ENCODE assay signal across 8 cellular contexts in genomic region chr12:27709932-27710591, GRCh38. TPM values are rescaled to one million over a fixed set of nuclear protein-coding genes. Genes with fewer than 3 reads are reported as not detected.
DNase-seq lines count a peak whose midpoint lies in the region; ATAC-seq, FAIRE-seq and TF ChIP-seq lines count a peak whose summit lies in the region.

No MANE protein-coding gene starts in this region.

- DNase-seq in CD4-positive, alpha-beta memory T cell, result no peak
- DNase-seq in RWPE1 (ENCODE audit: low spot score), result peak; percentile 3
- DNase-seq in H1 (ENCODE audit: low read depth in 1 of 2, low spot score in 2 of 2), result peak in 1 of 2 experiments; percentile 47
- DNase-seq in urothelium cell line (ENCODE audit: low spot score), result no peak
- DNase-seq in GM19240 (ENCODE audit: insufficient read length, low spot score), result no peak

- H3K36me3 ChIP-seq in CD4-positive, alpha-beta memory T cell (ENCODE audit: insufficient read depth, low read length), result peaks cover 3% of the 10 kb centered on the region
- peaks cover 0 to 6% (median 0%) of the 10 kb centered on the region in 4 experiments; a peak in 2 of 8 replicates for H3K36me3 ChIP-seq in H1 (ENCODE audit: control insufficient read depth in 2 of 4, insufficient read depth in 4 of 4, low read length in 3 of 4)

- peak overlapping the region; percentile 13 for H3K4ac ChIP-seq in H1 (replicated peaks; ENCODE audit: insufficient read length, low read depth, low read length)

- peaks cover 10 to 40% of the 10 kb centered on the region in 2 experiments; a peak in 3 of 4 replicates for H3K79me2 ChIP-seq in H1 (ENCODE audit: control insufficient read depth in 1 of 2, insufficient read depth in 2 of 2, low read length in 2 of 2)

- H4K5ac ChIP-seq in H1 (ENCODE audit: insufficient read length, low read depth, low read length), result peak overlapping the region; percentile 50

- peaks cover 25% of the 10 kb centered on the region for H3K4me1 ChIP-seq in CD4-positive, alpha-beta memory T cell (ENCODE audit: insufficient read depth, low read length)
- H3K4me1 ChIP-seq in H1 (replicated peaks in 1 of 4; ENCODE audit: control insufficient read depth in 3 of 4, insufficient read depth in 4 of 4, low read length in 3 of 4) (peaks cover 0 to 3% (median 1%) of the 10 kb centered on the region in 4 experiments; a peak in 3 of 7 replicates), mononuclear cell (ENCODE audit: insufficient read depth, low read length) (peaks cover 29% of the 10 kb centered on the region)

- H3K18ac ChIP-seq in H1 (ENCODE audit: extremely low read depth, low read length), result peak overlapping the region; percentile 7; the same call in 1 of the 2 replicates

- H3K14ac ChIP-seq in H1 (ENCODE audit: insufficient read length), result peak overlapping the region; percentile 28

- peak overlapping the region; percentile 73; the same call in 1 of the 2 replicates for H2AFZ ChIP-seq in H1 (ENCODE audit: low read length)

- no peak overlapping the region for H3K23ac ChIP-seq in H1 (ENCODE audit: insufficient read length)

- no peak for TF ChIP-seq POLR2A in H1 (IDR thresholded peaks at IDR 0.05; ENCODE audit: control extremely low read depth in 1 of 2, low read depth in 2 of 2, low read length in 2 of 2)

- H3K4me1 Mint-ChIP-seq in CD4-positive, alpha-beta memory T cell, result peaks cover 15 to 44% (median 29%) of the 10 kb centered on the region in 4 donors

- peaks cover 0 to 5% of the 10 kb centered on the region in 2 experiments for H4K20me1 ChIP-seq in H1 (replicated peaks in 1 of 2; ENCODE audit: control insufficient read depth in 1 of 2, insufficient read depth in 2 of 2, low read length in 2 of 2)

- peak overlapping the region; percentile 52 to 78 for H3K4me3 ChIP-seq in CD4-positive, alpha-beta memory T cell (ENCODE audit: low read length in 2 of 2)
- H3K4me3 ChIP-seq in H1 (ENCODE audit: extremely low read depth in 1 of 4, insufficient read depth in 2 of 4, low read depth in 3 of 4, low read length in 4 of 4) (peak overlapping the region; percentile 82 to 97 (median 91)), mononuclear cell (ENCODE audit: low read length) (peak overlapping the region; percentile 75)

- no peak for TF ChIP-seq RAD21 in H1 (IDR thresholded peaks at IDR 0.05 in 1 of 2, conservative IDR thresholded peaks at IDR 0.05 in 1 of 2; ENCODE audit: low read depth in 2 of 2, low read length in 2 of 2)

- peak; percentile 42 for ATAC-seq in GM19397 (IDR thresholded peaks at IDR 0.05; ENCODE audit: unreplicated experiment)
- ATAC-seq in HG03432 (IDR thresholded peaks at IDR 0.05; ENCODE audit: unreplicated experiment), result peak; percentile 36

- H2BK20ac ChIP-seq in H1 (ENCODE audit: low read length), result no peak overlapping the region

- H3K36me3 Mint-ChIP-seq in CD4-positive, alpha-beta memory T cell, result peaks cover 4 to 29% of the 10 kb centered on the region in 2 donors

- H3K56ac ChIP-seq in H1 (replicated peaks; ENCODE audit: insufficient read length, low read depth, low read length), result no peak overlapping the region

- POLR2A ChIA-PET in CD4-positive, alpha-beta memory T cell (lab: Charles Lee; ENCODE audit: partially characterized antibody), result interaction anchor here (0.6 to 1.6 kb wide), 4 partner anchors 9 to 688 kb away, joined by 3 to 11 read pairs (median 4); partner anchors contain the start of genes CCDC91, KLHL42, MANSC4 and MED21
- POLR2A ChIA-PET in RWPE1 (lab: Yijun Ruan, JAX; ENCODE audit: low non-redundant PET) (no interaction called here), H1 (lab: Charles Lee; ENCODE audit: partially characterized antibody) (interaction anchor here (0.6 to 1.4 kb wide), 5 partner anchors 9 to 280 kb away, joined by 3 to 8 read pairs (median 3); no protein-coding TSS in a partner anchor)

- H4K8ac ChIP-seq in H1 (ENCODE audit: extremely low read depth, insufficient read depth, low read length), result peak overlapping the region; percentile 94; the same call in 1 of the 2 replicates

- H3K27me3 ChIP-seq in CD4-positive, alpha-beta memory T cell (ENCODE audit: insufficient read depth, low read length), result no peaks in the 10 kb centered on the region
- H3K27me3 ChIP-seq in H1 (replicated peaks in 1 of 4; ENCODE audit: control insufficient read depth in 3 of 4, extremely low read depth in 1 of 4, insufficient read depth in 3 of 4, low read length in 3 of 4) (no peaks in the 10 kb centered on the region), mononuclear cell (ENCODE audit: insufficient read depth, low read length) (no peaks in the 10 kb centered on the region)

- H3K9me3 Mint-ChIP-seq in CD4-positive, alpha-beta memory T cell, result peaks cover 0 to 5% (median 0%) of the 10 kb centered on the region in 8 donors

- peak overlapping the region; percentile 92 to 100 (median 98) for H3K4me3 Mint-ChIP-seq in CD4-positive, alpha-beta memory T cell

- no peak for TF ChIP-seq CTCF in RWPE1 (conservative IDR thresholded peaks at IDR 0.05; ENCODE audit: low read depth)
- TF ChIP-seq CTCF in H1 (IDR thresholded peaks at IDR 0.05; ENCODE audit: control extremely low read depth in 1 of 3, insufficient read depth in 1 of 3, low read depth in 1 of 3, low read length in 3 of 3), result no peak

- H3K9ac ChIP-seq in H1 (replicated peaks in 1 of 4; ENCODE audit: extremely low read depth in 1 of 4, low read depth in 3 of 4, low read length in 3 of 4), result peak overlapping the region in 2 of 4 experiments; percentile 92 to 97; a peak in 5 of 7 replicates

- peak overlapping the region; percentile 90 to 99 (median 97) for H3K27ac Mint-ChIP-seq in CD4-positive, alpha-beta memory T cell

- peak overlapping the region; percentile 75 for H4K91ac ChIP-seq in H1 (replicated peaks; ENCODE audit: insufficient read length, low read length)

- H2BK12ac ChIP-seq in H1 (ENCODE audit: low read depth, low read length), result peak overlapping the region; percentile 6; the same call in 1 of the 2 replicates

- peak overlapping the region; percentile 25; the same call in 1 of the 2 replicates for H2BK15ac ChIP-seq in H1 (ENCODE audit: low read length)

- H3K27ac ChIP-seq in CD4-positive, alpha-beta memory T cell (ENCODE audit: low read depth, low read length), result peak overlapping the region; percentile 70
- H3K27ac ChIP-seq in RWPE1, result peak overlapping the region; percentile 81
- H3K27ac ChIP-seq in H1 (ENCODE audit: low read depth, low read length), result no peak overlapping the region

- no peaks in the 10 kb centered on the region for H3K9me3 ChIP-seq in CD4-positive, alpha-beta memory T cell (ENCODE audit: control insufficient read depth in 1 of 2, low read length in 2 of 2)
- H3K9me3 ChIP-seq in H1 (ENCODE audit: insufficient read depth in 2 of 2, low read depth in 1 of 2, low read length in 1 of 2), result no peaks in the 10 kb centered on the region
- H3K9me3 ChIP-seq in mononuclear cell (ENCODE audit: low read depth, low read length), result no peaks in the 10 kb centered on the region

- no peaks in the 10 kb centered on the region for H3K27me3 Mint-ChIP-seq in CD4-positive, alpha-beta memory T cell

- peaks cover 5% of the 10 kb centered on the region; the same call in 1 of the 2 replicates for H3K79me1 ChIP-seq in H1 (ENCODE audit: low read depth, low read length)

- H2BK120ac ChIP-seq in H1 (replicated peaks; ENCODE audit: low read depth, low read length), result no peak overlapping the region

- CTCF ChIA-PET in CD4-positive, alpha-beta memory T cell (lab: Charles Lee; ENCODE audit: partially characterized antibody), result interaction anchor here (1.1 to 1.3 kb wide), 2 partner anchors 9 to 276 kb away, joined by 3 to 4 read pairs; no protein-coding TSS in a partner anchor
- CTCF ChIA-PET in RWPE1 (lab: Yijun Ruan, JAX), result interaction anchor here (1.0 kb wide), 1 partner anchor 9 kb away, joined by 3 read pairs; no protein-coding TSS in a partner anchor
- CTCF ChIA-PET in H1 (lab: Charles Lee; ENCODE audit: partially characterized antibody), result interaction anchor here (0.9 to 1.6 kb wide), 4 partner anchors 9 to 27 kb away, joined by 3 to 7 read pairs (median 4); no protein-coding TSS in a partner anchor

- peak overlapping the region; percentile 87 for H2BK5ac ChIP-seq in H1 (ENCODE audit: low read depth, low read length)

- no peak for TF ChIP-seq EP300 in H1 (IDR thresholded peaks at IDR 0.05; ENCODE audit: borderline replicate concordance in 1 of 2, low read depth in 2 of 2, low read length in 2 of 2)

- H3K23me2 ChIP-seq in H1 (ENCODE audit: low read depth, low read length), result peaks cover 13% of the 10 kb centered on the region; the same call in 1 of the 2 replicates

- intact Hi-C loops in CD4-positive, alpha-beta memory T cell (cut with micrococcal nuclease), result loop anchor here (1.0 to 10.0 kb wide), 6 partner anchors 71 to 771 kb away; partner anchors contain the start of genes CCDC91, FGFR1OP2, KLHL42 and MANSC4

- H3K4me2 ChIP-seq in H1 (ENCODE audit: insufficient read depth in 1 of 2, low read depth in 2 of 2, low read length in 2 of 2), result peak overlapping the region; percentile 80 to 82

- FAIRE-seq in H1 (lab: Jason Lieb, UNC) (no peak), urothelium cell line (lab: Jason Lieb, UNC) (no peak)

- WGBS in H1 (ENCODE audit: extremely low coverage in 1 of 2, insufficient coverage in 1 of 2, insufficient read length in 1 of 2, insufficient replicate concordance in 2 of 2, low coverage in 1 of 2, low lambda C conversion rate in 2 of 2, missing lambda C conversion rate in 1 of 2), 2 experiments, result 64% methylated on average over 24 of the region's 24 CpGs; no CpG with 5 or more reads in 1 of the 2 experiments

- H2AK5ac ChIP-seq in H1 (ENCODE audit: low read depth, low read length), result no peak overlapping the region

RNA-seq across cellular contexts. Expression of gene MRPS35, which starts 0.6 kb away (rescaled TPM):
- total RNA-seq in CD4-positive, alpha-beta memory T cell, result 10 to 100 TPM; 20.3 to 21.1 TPM
- polyA plus RNA-seq in CD4-positive, alpha-beta memory T cell, result 10 to 100 TPM; 61.3 to 69.8 TPM
- total RNA-seq in H1 (2021; fragmentation: NEBNext Ultra II Directional; extraction: Animal tissue kit (Norgen Biotek cat#: 25700)), result 44.3 and 47.9 TPM in 2 replicates
- 14.6 and 26.8 TPM in 2 replicates for polyA plus RNA-seq in H1 (2011; rRNA removed)
- 36.9 TPM for polyA plus RNA-seq in H1 (2011; cell fraction: cytosol; rRNA removed)
- polyA plus RNA-seq in H1 (2011; cell fraction: nucleus; rRNA removed), result 10.0 TPM
- 27.9 to 41.4 TPM (median 30.9 TPM) in 4 replicates for polyA plus RNA-seq in H1 (2012, experiment 1 of 2)
- polyA plus RNA-seq in H1 (2012, experiment 2 of 2), result 9.7 TPM
- polyA plus RNA-seq in H1 (2013, experiment 1 of 2), result 42.0 TPM
- polyA plus RNA-seq in H1 (2013, experiment 2 of 2), result 43.0 TPM
- 15.6 and 25.9 TPM in 2 replicates for polyA minus RNA-seq in H1 (2011; rRNA and poly(A)+ RNA removed)
- 39.6 TPM for polyA minus RNA-seq in H1 (2011; cell fraction: cytosol; rRNA and poly(A)+ RNA removed)
- 12.6 TPM for polyA minus RNA-seq in H1 (2011; cell fraction: nucleus; rRNA and poly(A)+ RNA removed)
- total RNA-seq in mononuclear cell, result 57.7 TPM

RNA-seq across cellular contexts. Expression of gene REP15, which starts 13.8 kb away (rescaled TPM):
- total RNA-seq in CD4-positive, alpha-beta memory T cell, result not detected
- polyA plus RNA-seq in CD4-positive, alpha-beta memory T cell, result under 1 TPM in 1 of 2 donors, not detected in 1; 0.47 TPM
- 0.73 and 0.80 TPM in 2 replicates for total RNA-seq in H1 (2021; fragmentation: NEBNext Ultra II Directional; extraction: Animal tissue kit (Norgen Biotek cat#: 25700))
- 0.06 TPM in 1 of 2 replicates, not detected in the other for polyA plus RNA-seq in H1 (2011; rRNA removed)
- 0.21 TPM for polyA plus RNA-seq in H1 (2011; cell fraction: cytosol; rRNA removed)
- polyA plus RNA-seq in H1 (2011; cell fraction: nucleus; rRNA removed), result 0.10 TPM
- polyA plus RNA-seq in H1 (2012, experiment 1 of 2), result 0.24 to 1.0 TPM (median 0.29 TPM) in 4 replicates
- not detected for polyA plus RNA-seq in H1 (2012, experiment 2 of 2)
- 0.30 TPM for polyA plus RNA-seq in H1 (2013, experiment 1 of 2)
- 0.31 TPM for polyA plus RNA-seq in H1 (2013, experiment 2 of 2)
- 0.44 TPM in 2 replicates for polyA minus RNA-seq in H1 (2011; rRNA and poly(A)+ RNA removed)
- polyA minus RNA-seq in H1 (2011; cell fraction: cytosol; rRNA and poly(A)+ RNA removed), result not detected
- 1.00 TPM for polyA minus RNA-seq in H1 (2011; cell fraction: nucleus; rRNA and poly(A)+ RNA removed)
- total RNA-seq in mononuclear cell, result not detected
